ENCODE assay signal across 1 cellular context in genomic region chr1:203545032-203545816, GRCh38.
TF ChIP-seq lines count a peak whose summit lies in the region.

No MANE protein-coding gene starts in this region.

TF ChIP-seq in SK-N-SH treated with all-trans-retinoic acid at 6 μM for 48 hours, 23 proteins besides CTCF, POLR2A, EP300 and RAD21 (continued from another document):
- no peak for TF ChIP-seq POU6F1 (CRISPR knock-in tag; IDR thresholded peaks at IDR 0.05; ENCODE audit: borderline replicate concordance, low read depth)
- no peak for TF ChIP-seq ARNTL (CRISPR knock-in tag; IDR thresholded peaks at IDR 0.05; ENCODE audit: borderline replicate concordance, low read depth)
